1 cellular context compared by ENCODE assay signal in genomic region chr16:84884311-84885023, GRCh38.
A peak's percentile ranks its signal among the peaks of the same experiment; 100 is the strongest.
TF ChIP-seq lines count a peak whose summit lies in the region.

No MANE protein-coding gene starts in this region.

TF ChIP-seq in GM12878, 131 proteins besides CTCF, POLR2A, EP300 and RAD21 (continued from another document):
- TF ChIP-seq KDM1A (IDR thresholded peaks at IDR 0.05; ENCODE audit: borderline replicate concordance) (no peak), BCL11A (IDR thresholded peaks at IDR 0.05; ENCODE audit: low read depth, low read length) (no peak), MEF2B (IDR thresholded peaks at IDR 0.05; ENCODE audit: partially characterized antibody, poor library complexity, severe bottlenecking) (peak; percentile 79), TBL1XR1 (IDR thresholded peaks at IDR 0.05; ENCODE audit: low read depth, low read length) (no peak), SPI1 (IDR thresholded peaks at IDR 0.05; ENCODE audit: borderline replicate concordance, insufficient read depth, low read depth, low read length) (no peak), IKZF1 (conservative IDR thresholded peaks at IDR 0.05) (0 out of 2 replicates have a peak, but pooled peaks have one; percentile 27)
